Comparison of ENCODE assay signal across 27 cellular contexts in genomic region chr17:4020096-4020495, GRCh38.
"Had no signal": no experiment of that assay in that cellular context is flagged by ENCODE, and none has a peak within 500 bp of the region (broad histone marks: within the 10 kb centered on the region; RNA-seq: fewer than 3 reads in every experiment).

No MANE protein-coding gene starts in this region.

- FAIRE-seq: islet of Langerhans, pancreas, small intestine, urothelium cell line had no signal

- H3K27me3 Mint-ChIP-seq: naive B cell; stimulated activated naive CD8-positive, alpha-beta T cell treated with anti-CD3 and anti-CD28 coated beads, Interleukin-15, Interleukin-2, amounts not matched to agents 100 ng/mL and 50 ng/mL, for 24 hours had no signal

- H3K9me3 Mint-ChIP-seq: immature natural killer cell; natural killer cell; stimulated activated effector memory CD8-positive, alpha-beta T cell treated with anti-CD3 and anti-CD28 coated beads, Interleukin-12 subunit alpha, Interleukin-12 subunit beta, amount 100 ng/mL, for 72 hours had no signal

- H3K27ac Mint-ChIP-seq: mesothelial cell of epicardium; natural killer cell; stimulated activated effector memory CD8-positive, alpha-beta T cell treated with anti-CD3 and anti-CD28 coated beads, Interleukin-12 subunit alpha, Interleukin-12 subunit beta, amount 100 ng/mL, for 72 hours had no signal

- H3K4me1 Mint-ChIP-seq: immature natural killer cell; mesothelial cell of epicardium; naive B cell; nephron progenitor cell; stimulated activated effector memory CD8-positive, alpha-beta T cell treated with anti-CD3 and anti-CD28 coated beads, Interleukin-12 subunit alpha, Interleukin-12 subunit beta, amount 100 ng/mL, for 72 hours had no signal

- H3K27ac ChIP-seq: left ventricle myocardium inferior, pancreas, prostate gland, sigmoid colon, spleen, suprapubic skin, thoracic aorta, tibial artery, upper lobe of right lung had no signal

- H3K4me3 Mint-ChIP-seq: immature natural killer cell; mesothelial cell of epicardium; naive B cell; natural killer cell; nephron progenitor cell; stimulated activated effector memory CD8-positive, alpha-beta T cell treated with anti-CD3 and anti-CD28 coated beads, Interleukin-12 subunit alpha, Interleukin-12 subunit beta, amount 100 ng/mL, for 72 hours; stimulated activated naive CD8-positive, alpha-beta T cell treated with anti-CD3 and anti-CD28 coated beads, Interleukin-15, Interleukin-2, amounts not matched to agents 100 ng/mL and 50 ng/mL, for 24 hours had no signal

- H3K27me3 ChIP-seq: pancreas, sigmoid colon, spleen, suprapubic skin, tibial artery, upper lobe of right lung had no signal

- H3K4me1 ChIP-seq: left ventricle myocardium inferior, prostate gland, sigmoid colon, spleen, suprapubic skin, tibial artery, upper lobe of right lung had no signal

- DNase-seq: hypothalamus; immature natural killer cell; left ventricle myocardium inferior; mesendoderm; naive B cell; natural killer cell; nephron progenitor cell; retina; right cardiac atrium; sigmoid colon; small intestine; spleen; stimulated activated CD4-positive, alpha-beta T cell treated with anti-CD3 and anti-CD28 coated beads, Interleukin-4, amount 100 ng/mL, for 24 hours; stimulated activated naive CD4-positive, alpha-beta T cell; tibial artery; trophoblast cell; upper lobe of right lung had no signal

- H3K4me3 ChIP-seq: left ventricle myocardium inferior, lung, pancreas, prostate gland, sigmoid colon, spleen, suprapubic skin, thoracic aorta, tibial artery, upper lobe of right lung had no signal

- H3K9me3 ChIP-seq: pancreas, prostate gland, sigmoid colon, suprapubic skin, thoracic aorta, tibial artery, upper lobe of right lung had no signal

- ATAC-seq: natural killer cell; right cardiac atrium; stimulated activated effector memory CD8-positive, alpha-beta T cell treated with anti-CD3 and anti-CD28 coated beads, Interleukin-12 subunit alpha, Interleukin-12 subunit beta, amount 100 ng/mL, for 72 hours; upper lobe of right lung had no signal
